23 cellular contexts compared by ENCODE assay signal in the genomic region with DNA sequence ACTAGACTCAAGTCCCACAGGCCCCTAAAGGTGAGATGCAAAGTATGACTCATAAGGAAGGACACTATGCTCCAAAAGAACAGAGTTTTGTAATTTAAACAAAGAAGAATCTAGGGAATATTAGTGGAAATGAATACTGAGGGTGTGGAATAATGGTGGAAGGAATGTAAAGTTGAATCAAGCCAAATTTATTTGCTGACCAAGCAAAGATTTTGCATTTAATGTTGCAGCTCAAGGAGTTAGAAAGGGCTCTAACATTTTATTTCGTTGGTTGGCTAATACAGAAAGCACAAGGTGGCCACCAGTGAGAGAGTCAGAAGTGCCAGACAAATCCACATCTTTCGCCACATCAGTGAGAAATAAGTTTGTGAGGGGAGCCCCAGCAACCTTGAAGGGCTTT.
"Had no signal": no experiment of that assay in that cellular context is flagged by ENCODE, and none has a peak within 500 bp of the region (broad histone marks: within the 10 kb centered on the region; RNA-seq: fewer than 3 reads in every experiment).

No MANE protein-coding gene starts in this region.

- H3K9me3 ChIP-seq: esophagus muscularis mucosa, gastroesophageal sphincter, lower lobe of right lung had no signal

- H3K27me3 ChIP-seq: dorsolateral prefrontal cortex, esophagus muscularis mucosa, foreskin keratinocyte, gastroesophageal sphincter, heart left ventricle, hepatocyte, left lung had no signal

- H3K4me1 ChIP-seq: esophagus muscularis mucosa, foreskin keratinocyte, gastroesophageal sphincter, heart left ventricle, left lung, lower lobe of right lung had no signal

- DNase-seq: dermis blood vessel endothelial cell; dorsolateral prefrontal cortex; effector CD4-positive, alpha-beta T cell; effector memory CD4-positive, alpha-beta T cell; foreskin keratinocyte; heart left ventricle; hypothalamus; left cardiac atrium; left lung; left ventricle myocardium superior; lower lobe of right lung; mesenchymal stem cell; mucosa of descending colon; naive B cell had no signal

- H2AFZ ChIP-seq: hepatocyte had no signal

- FAIRE-seq: colon, endothelial cell of umbilical vein, frontal cortex, islet of Langerhans, keratinocyte had no signal

- H3K27ac ChIP-seq: coronary artery, dorsolateral prefrontal cortex, esophagus muscularis mucosa, foreskin keratinocyte, gastroesophageal sphincter, heart left ventricle, hepatocyte, left lung, lower lobe of right lung had no signal

- ATAC-seq: foreskin keratinocyte, gastroesophageal sphincter, heart left ventricle, left cardiac atrium, left lung, left ventricle myocardium superior, lower lobe of right lung, mucosa of descending colon had no signal

- H3K4me2 ChIP-seq: hepatocyte had no signal

- H3K4me3 ChIP-seq: coronary artery, dorsolateral prefrontal cortex, esophagus muscularis mucosa, gastroesophageal sphincter, heart left ventricle, hepatocyte, left lung, lower lobe of right lung, mucosa of descending colon had no signal

- H3K36me3 ChIP-seq: esophagus muscularis mucosa, gastroesophageal sphincter, heart left ventricle, left lung, lower lobe of right lung had no signal

- H3K79me2 ChIP-seq: hepatocyte had no signal
